ENCODE assay signal across 1 cellular context in genomic region chr1:205058853-205059252, GRCh38.
TF ChIP-seq lines count a peak whose summit lies in the region.

No MANE protein-coding gene starts in this region.

TF ChIP-seq in GM23338, 12 proteins besides CTCF, POLR2A, EP300 and RAD21 (continued from another document):
- TF ChIP-seq REST (IDR thresholded peaks at IDR 0.05; ENCODE audit: unreplicated experiment) (no peak), ETS1 (IDR thresholded peaks at IDR 0.05) (no peak), STAT1 (IDR thresholded peaks at IDR 0.05; ENCODE audit: unreplicated experiment) (no peak), EZH2 (IDR thresholded peaks at IDR 0.05; ENCODE audit: low read depth, unreplicated experiment) (no peak), ZNF114 (CRISPR knock-in tag; IDR thresholded peaks at IDR 0.05) (no peak), NANOG (IDR thresholded peaks at IDR 0.05; ENCODE audit: borderline replicate concordance) (no peak), ZNF462 (CRISPR knock-in tag; IDR thresholded peaks at IDR 0.05) (no peak), EZH2phosphoT487 (IDR thresholded peaks at IDR 0.05; ENCODE audit: unreplicated experiment) (no peak)
